ENCODE assay signal across 9 cellular contexts in the genomic region with DNA sequence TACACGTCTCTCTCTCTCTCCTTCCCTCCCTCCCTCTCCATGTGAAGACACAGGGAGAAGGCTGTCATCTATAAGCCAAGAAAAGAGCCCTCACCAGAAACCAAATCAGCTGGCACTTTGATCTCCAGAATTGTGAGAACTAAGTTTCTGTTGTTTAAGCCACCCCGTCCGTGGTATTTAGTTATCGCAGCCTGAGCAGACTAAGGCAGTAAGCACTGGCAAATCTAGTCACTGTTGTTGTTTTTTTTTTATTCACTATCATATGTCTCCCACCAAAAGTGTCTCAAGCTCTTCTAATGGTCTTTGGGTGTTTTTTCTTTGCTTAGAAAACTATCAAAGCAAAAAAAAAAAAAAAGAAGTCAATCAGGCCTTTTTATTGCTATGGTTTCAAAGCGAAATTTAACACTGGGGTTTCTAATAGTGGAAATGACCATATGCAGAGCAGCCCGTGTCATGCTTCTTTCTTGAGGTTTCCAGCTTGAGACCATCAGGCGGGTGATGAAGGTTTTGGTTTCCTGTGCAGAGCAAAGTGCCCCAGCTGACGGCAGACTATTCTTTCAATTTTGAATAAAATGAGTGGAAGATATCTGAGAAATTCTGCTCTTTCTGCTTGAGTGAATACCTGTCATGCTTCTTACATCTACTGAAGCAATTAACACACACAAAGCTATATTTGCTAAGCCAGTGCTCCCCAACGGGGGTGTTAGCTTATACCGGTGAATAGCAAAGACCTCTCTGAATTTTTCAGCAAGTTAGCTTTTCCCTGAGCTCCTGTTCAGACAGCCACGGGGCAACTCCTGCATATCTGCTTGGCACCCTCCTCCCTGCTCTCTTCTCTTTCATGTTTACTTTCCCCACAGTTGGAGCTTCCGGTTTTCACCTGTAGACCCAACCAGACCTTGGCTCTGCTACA.
DNase-seq lines count a peak whose midpoint lies in the region; ATAC-seq lines count a peak whose summit lies in the region.
"Had no signal": no experiment of that assay in that cellular context is flagged by ENCODE, and none has a peak within 500 bp of the region (broad histone marks: within the 10 kb centered on the region; RNA-seq: fewer than 3 reads in every experiment).

No MANE protein-coding gene starts in this region.

- peaks cover 1% of the 10 kb centered on the region for H3K27me3 Mint-ChIP-seq in activated CD4-positive, alpha-beta memory T cell treated with anti-CD3 and anti-CD28 coated beads, Interleukin-2, amount 10 ng/mL, durations not matched to agents 7 days and 5 days

- no peaks in the 10 kb centered on the region for H3K36me3 Mint-ChIP-seq in activated CD4-positive, alpha-beta memory T cell treated with anti-CD3 and anti-CD28 coated beads, Interleukin-2, amount 10 ng/mL, durations not matched to agents 7 days and 5 days (ENCODE audit: low read depth)

- H3K27ac Mint-ChIP-seq in activated CD4-positive, alpha-beta memory T cell treated with anti-CD3 and anti-CD28 coated beads, Interleukin-2, amount 10 ng/mL, durations not matched to agents 7 days and 5 days, result no peak overlapping the region

- H3K4me1 Mint-ChIP-seq in activated CD4-positive, alpha-beta memory T cell treated with anti-CD3 and anti-CD28 coated beads, Interleukin-2, amount 10 ng/mL, durations not matched to agents 7 days and 5 days, result no peaks in the 10 kb centered on the region

- peak; percentile 30 for DNase-seq in DMS153 treated with DMSO at 0.1 percent for 48 hours (lab: John Stamatoyannopoulos, UW; ENCODE audit: unreplicated experiment)
- peak; percentile 59 for DNase-seq in NCI-H146 (lab: John Stamatoyannopoulos, UW)
- DNase-seq in HuH-7.5 (ENCODE audit: low spot score), result no peak
- no peak for DNase-seq in occipital lobe (lab: John Stamatoyannopoulos, UW)
- no peak for DNase-seq in activated CD4-positive, alpha-beta T cell treated with anti-CD3 and anti-CD28 coated beads, Interleukin-2, amount 50 U/mL, for 48 hours
- DNase-seq in activated CD4-positive, alpha-beta memory T cell treated with anti-CD3 and anti-CD28 coated beads, Interleukin-2, amount 10 ng/mL, durations not matched to agents 7 days and 5 days, result no peak
- DNase-seq: stimulated activated CD4-positive, alpha-beta T cell treated with anti-CD3 and anti-CD28 coated beads, Interleukin-15, amount 100 ng/mL, for 24 hours had no signal

- ATAC-seq in GM19035 (IDR thresholded peaks at IDR 0.05; ENCODE audit: unreplicated experiment), result peak; percentile 99
- peak; percentile 98 for ATAC-seq in HG02885 (IDR thresholded peaks at IDR 0.05; ENCODE audit: poor library complexity, unreplicated experiment)

- POLR2A ChIA-PET in activated CD4-positive, alpha-beta memory T cell treated with anti-CD3 and anti-CD28 coated beads, Interleukin-2, amount 10 ng/mL, durations not matched to agents 7 days and 5 days (lab: Charles Lee), result no interaction called here

- no peak overlapping the region for H3K4me3 Mint-ChIP-seq in activated CD4-positive, alpha-beta memory T cell treated with anti-CD3 and anti-CD28 coated beads, Interleukin-2, amount 10 ng/mL, durations not matched to agents 7 days and 5 days

- CTCF ChIA-PET in activated CD4-positive, alpha-beta memory T cell treated with anti-CD3 and anti-CD28 coated beads, Interleukin-2, amount 10 ng/mL, durations not matched to agents 7 days and 5 days (lab: Charles Lee), result no interaction called here

- no peaks in the 10 kb centered on the region for H3K9me3 Mint-ChIP-seq in activated CD4-positive, alpha-beta memory T cell treated with anti-CD3 and anti-CD28 coated beads, Interleukin-2, amount 10 ng/mL, durations not matched to agents 7 days and 5 days

Comparison
In these comparisons a context has a peak if more than half of its experiments do, and no peak if none do; other contexts are left out.
1. DNase-seq: peak in DMS153 treated with DMSO at 0.1 percent for 48 hours (single experiment) and NCI-H146 (single experiment); none in HuH-7.5 (single experiment), occipital lobe (single experiment), activated CD4-positive, alpha-beta T cell treated with anti-CD3 and anti-CD28 coated beads, Interleukin-2, amount 50 U/mL, for 48 hours (0 of 2) and activated CD4-positive, alpha-beta memory T cell treated with anti-CD3 and anti-CD28 coated beads, Interleukin-2, amount 10 ng/mL, durations not matched to agents 7 days and 5 days (single experiment).